8 cellular contexts compared by ENCODE assay signal in the genomic region with DNA sequence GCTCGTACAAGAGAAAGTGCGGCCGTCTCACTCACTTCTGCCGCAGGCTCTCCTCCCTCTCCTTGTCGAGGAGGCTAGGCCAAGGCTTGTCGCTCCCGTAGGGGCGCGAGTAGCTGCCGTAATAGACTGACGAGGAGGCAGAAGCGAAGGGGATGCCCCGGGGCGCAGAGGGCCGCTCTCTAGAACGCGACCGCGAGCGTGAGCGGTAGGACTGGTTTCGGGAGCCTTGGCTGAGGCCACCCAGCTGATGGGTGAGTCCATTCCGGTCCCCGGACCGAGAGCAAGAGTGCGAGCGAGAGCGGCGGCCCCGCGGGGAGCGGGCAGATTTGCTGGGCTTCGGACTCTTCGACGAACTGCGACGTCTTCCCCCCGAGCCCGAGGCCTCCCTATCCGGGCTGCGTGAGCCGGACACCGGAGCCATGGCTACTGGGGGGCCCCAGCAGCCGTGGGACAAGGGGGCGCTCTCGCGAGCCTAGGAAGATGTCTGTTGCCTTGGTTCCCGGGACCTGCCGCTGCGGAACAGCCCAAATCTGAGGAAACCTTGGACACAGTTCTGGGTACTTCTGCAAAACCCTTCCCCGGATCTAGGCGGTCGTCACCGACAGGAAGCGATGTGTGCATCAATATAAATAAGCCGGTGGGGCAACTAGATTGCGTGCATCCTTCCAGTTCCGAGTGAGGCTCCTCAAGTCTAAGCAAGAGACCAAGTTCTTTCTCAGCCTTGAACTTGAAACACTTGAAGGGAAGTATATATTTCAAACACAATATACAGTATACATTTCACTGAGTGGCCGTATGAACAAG. TPM values are rescaled to one million over a fixed set of nuclear protein-coding genes. Genes with fewer than 3 reads are reported as not detected.
DNase-seq lines count a peak whose midpoint lies in the region; ATAC-seq, FAIRE-seq and TF ChIP-seq lines count a peak whose summit lies in the region.

Gene NKAP (minus strand): TSS at position 567 of the 804 bp plus-strand sequence. CDS start 146 bp downstream, at position 421.

- peak; percentile 97 for FAIRE-seq in GM19239 (lab: Jason Lieb, UNC)

- TF ChIP-seq CTCF in BJ (IDR thresholded peaks at IDR 0.05; ENCODE audit: insufficient read depth, low read depth, low read length) (no peak), kidney epithelial cell (IDR thresholded peaks at IDR 0.05; ENCODE audit: insufficient read depth, low read length, poor library complexity, severe bottlenecking) (no peak)

- peak; percentile 79 for ATAC-seq in HG03442 (IDR thresholded peaks at IDR 0.05; ENCODE audit: unreplicated experiment)

- CTCF ChIA-PET in BJ (lab: Yijun Ruan, JAX): no interaction called here

- POLR2A ChIA-PET in BJ (lab: Charles Lee): no interaction called here

- H3K27me3 ChIP-seq in BJ (ENCODE audit: control insufficient read depth, insufficient read depth, low read length) (no peaks in the 10 kb centered on the region), kidney epithelial cell (ENCODE audit: control insufficient read depth, insufficient read depth, low read length) (no peaks in the 10 kb centered on the region)

- H3K36me3 ChIP-seq in BJ (ENCODE audit: control insufficient read depth, insufficient read depth, low read length): no peaks in the 10 kb centered on the region
- no peaks in the 10 kb centered on the region for H3K36me3 ChIP-seq in kidney epithelial cell (ENCODE audit: control insufficient read depth, insufficient read depth, low read length)

- DNase-seq in BJ (ENCODE audit: low read depth) (peak; percentile 71), GM19239 (ENCODE audit: insufficient read length, low spot score) (peak; percentile 44), NCI-H510A (lab: John Stamatoyannopoulos, UW) (peak; percentile 44), kidney epithelial cell (ENCODE audit: low read depth) (peak; percentile 61)
- peak; percentile 67 to 77 for DNase-seq in activated CD4-positive, alpha-beta T cell treated with anti-CD3 and anti-CD28 coated beads for 4 hours
- DNase-seq in stimulated activated CD4-positive, alpha-beta T cell treated with anti-CD3 and anti-CD28 coated beads, Interleukin-15, amount 100 ng/mL, for 48 hours (ENCODE audit: low read depth in 2 of 2): peak; percentile 60 to 65

- H3K27ac ChIP-seq in cingulate gyrus (ENCODE audit: low read depth, low read length): peak within 1 kb of the TSS; percentile 60

- H3K4me3 ChIP-seq in BJ (ENCODE audit: low read depth, low read length) (peak within 1 kb of the TSS; percentile 80), kidney epithelial cell (ENCODE audit: low read depth, low read length) (peak within 1 kb of the TSS; percentile 79)

RNA-seq across cellular contexts. Expression of gene NKAP, which starts in this region (rescaled TPM):
- 2.1 and 3.1 TPM in 2 replicates for polyA plus RNA-seq in BJ (2011; rRNA removed)
- polyA minus RNA-seq in BJ (2011; rRNA and poly(A)+ RNA removed): 0.95 and 1.1 TPM in 2 replicates
- total RNA-seq in kidney epithelial cell: 4.9 and 6.1 TPM in 2 replicates

Comparison
In these comparisons a context has a peak if more than half of its experiments do, and no peak if none do; other contexts are left out.
1. Peak in every context shown above with its lines: DNase-seq, ATAC-seq, H3K4me3 ChIP-seq and H3K27ac ChIP-seq.